In the genomic region with DNA sequence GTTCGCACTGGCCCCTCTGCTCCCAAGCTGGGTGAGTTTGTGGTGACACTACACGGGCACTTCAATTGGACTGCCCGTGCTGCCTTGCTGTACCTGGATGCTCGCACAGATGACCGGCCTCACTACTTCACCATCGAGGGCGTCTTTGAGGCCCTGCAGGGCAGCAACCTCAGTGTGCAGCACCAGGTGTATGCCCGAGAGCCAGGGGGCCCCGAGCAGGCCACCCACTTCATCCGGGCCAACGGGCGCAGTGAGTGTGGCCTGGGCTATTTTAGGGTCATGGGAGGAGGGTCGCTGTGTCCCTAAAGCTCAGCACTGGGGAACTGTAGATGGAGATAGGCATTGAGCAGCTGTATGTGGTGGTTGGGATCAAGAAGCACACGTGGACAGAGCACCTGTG, we compare ENCODE assay signal across 17 cellular contexts. TPM values are rescaled to one million over a fixed set of nuclear protein-coding genes. Genes with fewer than 3 reads are reported as not detected.
DNase-seq lines count a peak whose midpoint lies in the region; ATAC-seq, FAIRE-seq and TF ChIP-seq lines count a peak whose summit lies in the region.
"Had no signal": no experiment of that assay in that cellular context is flagged by ENCODE, and none has a peak within 500 bp of the region (broad histone marks: within the 10 kb centered on the region; RNA-seq: fewer than 3 reads in every experiment).

No MANE protein-coding gene starts in this region.

- no peaks in the 10 kb centered on the region for H3K27me3 Mint-ChIP-seq in activated CD8-positive, alpha-beta T cell treated with anti-CD3 and anti-CD28 coated beads, Interleukin-2, amount 10 ng/mL, durations not matched to agents 7 days and 5 days (ENCODE audit: low read depth)
- no peaks in the 10 kb centered on the region for H3K27me3 Mint-ChIP-seq in activated CD8-positive, alpha-beta T cell treated with anti-CD3 and anti-CD28 coated beads for 36 hours
- H3K27me3 Mint-ChIP-seq: CD8-positive, alpha-beta memory T cell had no signal

- no peak overlapping the region for H3K18ac ChIP-seq in H1 (ENCODE audit: extremely low read depth, low read length)
- no peak overlapping the region for H3K18ac ChIP-seq in neuronal stem cell (ENCODE audit: low read length)

- 0 out of 2 replicates have a peak overlapping the region, but pooled peaks have one; percentile 50 for H2BK12ac ChIP-seq in H1 (ENCODE audit: low read depth, low read length)
- H2BK12ac ChIP-seq in neuronal stem cell (ENCODE audit: low read length): no peak overlapping the region

- H3K36me3 ChIP-seq in H1 (ENCODE audit: control insufficient read depth in 2 of 4, insufficient read depth in 4 of 4, low read length in 3 of 4) (no peaks in the 10 kb centered on the region), neuronal stem cell (replicated peaks in 1 of 2; ENCODE audit: control insufficient read depth in 2 of 2, insufficient read depth in 2 of 2, low read length in 2 of 2) (peaks cover 0 to 4% of the 10 kb centered on the region in 2 donors), upper lobe of left lung (no peaks in the 10 kb centered on the region), BE2C (no peaks in the 10 kb centered on the region)

- TF ChIP-seq EP300 in H1 (IDR thresholded peaks at IDR 0.05; ENCODE audit: borderline replicate concordance in 1 of 2, low read depth in 2 of 2, low read length in 2 of 2): no peak
- no peak for TF ChIP-seq EP300 in upper lobe of left lung (IDR thresholded peaks at IDR 0.05)

- H3K9ac ChIP-seq in H1 (replicated peaks in 1 of 4; ENCODE audit: extremely low read depth in 1 of 4, low read depth in 3 of 4, low read length in 3 of 4) (no peak overlapping the region), neuronal stem cell (ENCODE audit: low read depth, low read length, poor library complexity) (peak overlapping the region; percentile 53)

- H3K23me2 ChIP-seq in H1 (ENCODE audit: low read depth, low read length): peaks cover 5% of the 10 kb centered on the region; the same call in 1 of the 2 replicates

- POLR2A ChIA-PET in activated CD8-positive, alpha-beta T cell treated with anti-CD3 and anti-CD28 coated beads, Interleukin-2, amount 10 ng/mL, durations not matched to agents 7 days and 5 days (lab: Charles Lee): interaction anchor here (0.7 kb wide), 1 partner anchor 14 kb away, joined by 3 read pairs; no protein-coding TSS in a partner anchor
- POLR2A ChIA-PET in activated CD8-positive, alpha-beta T cell treated with anti-CD3 and anti-CD28 coated beads for 36 hours (lab: Charles Lee): no interaction called here
- POLR2A ChIA-PET in H1 (lab: Charles Lee; ENCODE audit: partially characterized antibody): interaction anchor here (0.7 to 3.9 kb wide), 6 partner anchors 11 to 57 kb away, joined by 3 to 38 read pairs (median 4); partner anchors contain the start of genes HINT2 and SPAG8

- 87% methylated on average over 14 of the region's 14 CpGs; no CpG with 5 or more reads in 1 of the 2 experiments for WGBS in H1 (ENCODE audit: extremely low coverage in 1 of 2, insufficient coverage in 1 of 2, insufficient read length in 1 of 2, insufficient replicate concordance in 2 of 2, low coverage in 1 of 2, low lambda C conversion rate in 2 of 2, missing lambda C conversion rate in 1 of 2), 2 experiments
- WGBS in neuronal stem cell (ENCODE audit: extremely low coverage in 2 of 2, insufficient read length in 2 of 2, insufficient replicate concordance in 1 of 2), 2 donors: no CpG with 5 or more reads among the region's 14 CpGs
- 90 to 96% methylated on average over 14 of the region's 14 CpGs for WGBS in upper lobe of left lung, 2 donors

- H2BK5ac ChIP-seq in H1 (ENCODE audit: low read depth, low read length) (no peak overlapping the region), neuronal stem cell (ENCODE audit: low read length) (peak overlapping the region; percentile 27)

- H2BK15ac ChIP-seq in H1 (ENCODE audit: low read length): 0 out of 2 replicates have a peak overlapping the region, but pooled peaks have one; percentile 16
- H2BK15ac ChIP-seq in neuronal stem cell (ENCODE audit: low read length): no peak overlapping the region

- H2AK5ac ChIP-seq in H1 (ENCODE audit: low read depth, low read length): 0 out of 2 replicates have a peak overlapping the region, but pooled peaks have one; percentile 65
- no peak overlapping the region for H2AK5ac ChIP-seq in neuronal stem cell (ENCODE audit: low read depth, low read length)

- H3K4me3 ChIP-seq in H1 (ENCODE audit: extremely low read depth in 1 of 4, insufficient read depth in 2 of 4, low read depth in 3 of 4, low read length in 4 of 4): no peak overlapping the region
- peak overlapping the region in 1 of 2 donors; percentile 3 for H3K4me3 ChIP-seq in neuronal stem cell (ENCODE audit: low read length in 2 of 2)
- H3K4me3 ChIP-seq in upper lobe of left lung: peak overlapping the region in 1 of 4 donors; percentile 3
- no peak overlapping the region for H3K4me3 ChIP-seq in BE2C (ENCODE audit: low read depth, low read length)

- H2BK120ac ChIP-seq in H1 (replicated peaks; ENCODE audit: low read depth, low read length) (no peak overlapping the region), neuronal stem cell (ENCODE audit: low read depth, low read length) (no peak overlapping the region)

- TF ChIP-seq POLR2A in H1 (IDR thresholded peaks at IDR 0.05; ENCODE audit: control extremely low read depth in 1 of 2, low read depth in 2 of 2, low read length in 2 of 2) (no peak), upper lobe of left lung (IDR thresholded peaks at IDR 0.05) (no peak)

- no peak overlapping the region for H4K5ac ChIP-seq in H1 (ENCODE audit: insufficient read length, low read depth, low read length)

- H2AFZ ChIP-seq in H1 (ENCODE audit: low read length) (no peak overlapping the region), neuronal stem cell (ENCODE audit: low read length) (no peak overlapping the region)

- H3K4me2 ChIP-seq in H1 (ENCODE audit: insufficient read depth in 1 of 2, low read depth in 2 of 2, low read length in 2 of 2) (no peak overlapping the region; a peak in 1 of 4 replicates), neuronal stem cell (ENCODE audit: insufficient read depth, low read length, poor library complexity, severe bottlenecking) (no peak overlapping the region)

- no peak overlapping the region for H4K8ac ChIP-seq in H1 (ENCODE audit: extremely low read depth, insufficient read depth, low read length)
- H4K8ac ChIP-seq in neuronal stem cell (ENCODE audit: low read depth, low read length): no peak overlapping the region

- no peak overlapping the region for H3K56ac ChIP-seq in H1 (replicated peaks; ENCODE audit: insufficient read length, low read depth, low read length)

- H3K9me3 ChIP-seq in H1 (ENCODE audit: insufficient read depth in 2 of 2, low read depth in 1 of 2, low read length in 1 of 2): no peaks in the 10 kb centered on the region
- H3K9me3 ChIP-seq in neuronal stem cell (replicated peaks in 1 of 2; ENCODE audit: control insufficient read depth in 2 of 2, insufficient read depth in 1 of 2, low read depth in 1 of 2, low read length in 2 of 2): no peaks in the 10 kb centered on the region
- H3K9me3 ChIP-seq in upper lobe of left lung: no peaks in the 10 kb centered on the region
- H3K9me3 ChIP-seq in BE2C: no peaks in the 10 kb centered on the region

- peaks cover 2% of the 10 kb centered on the region for H3K36me3 Mint-ChIP-seq in activated CD8-positive, alpha-beta T cell treated with anti-CD3 and anti-CD28 coated beads, Interleukin-2, amount 10 ng/mL, durations not matched to agents 7 days and 5 days (ENCODE audit: low read depth)
- H3K36me3 Mint-ChIP-seq in activated CD8-positive, alpha-beta T cell treated with anti-CD3 and anti-CD28 coated beads for 36 hours (ENCODE audit: low read depth): peaks cover 3% of the 10 kb centered on the region

- TF ChIP-seq RAD21 in H1 (IDR thresholded peaks at IDR 0.05 in 1 of 2, conservative IDR thresholded peaks at IDR 0.05 in 1 of 2; ENCODE audit: low read depth in 2 of 2, low read length in 2 of 2): no peak

- peaks cover 27% of the 10 kb centered on the region for H3K4me1 Mint-ChIP-seq in activated CD8-positive, alpha-beta T cell treated with anti-CD3 and anti-CD28 coated beads, Interleukin-2, amount 10 ng/mL, durations not matched to agents 7 days and 5 days (ENCODE audit: low read depth)
- H3K4me1 Mint-ChIP-seq in activated CD8-positive, alpha-beta T cell treated with anti-CD3 and anti-CD28 coated beads for 36 hours (ENCODE audit: low read depth): peaks cover 10% of the 10 kb centered on the region

- intact Hi-C loops in activated CD8-positive, alpha-beta T cell treated with anti-CD3 and anti-CD28 coated beads for 36 hours (cut with micrococcal nuclease): no loop called here

- no peaks in the 10 kb centered on the region for H3K79me2 ChIP-seq in H1 (ENCODE audit: control insufficient read depth in 1 of 2, insufficient read depth in 2 of 2, low read length in 2 of 2)

- no peak overlapping the region for H3K4ac ChIP-seq in H1 (replicated peaks; ENCODE audit: insufficient read length, low read depth, low read length)
- H3K4ac ChIP-seq in neuronal stem cell (ENCODE audit: low read length): no peak overlapping the region

- H2BK20ac ChIP-seq in H1 (ENCODE audit: low read length): no peak overlapping the region

- CTCF ChIA-PET in activated CD8-positive, alpha-beta T cell treated with anti-CD3 and anti-CD28 coated beads, Interleukin-2, amount 10 ng/mL, durations not matched to agents 7 days and 5 days (lab: Charles Lee): interaction anchor here (1.1 to 1.6 kb wide), 4 partner anchors 33 to 90 kb away, joined by 3 to 4 read pairs (median 4); no protein-coding TSS in a partner anchor
- CTCF ChIA-PET in activated CD8-positive, alpha-beta T cell treated with anti-CD3 and anti-CD28 coated beads for 36 hours (lab: Charles Lee): interaction anchor here (0.7 to 1.5 kb wide), 4 partner anchors 10 to 86 kb away, joined by 3 to 5 read pairs (median 4); no protein-coding TSS in a partner anchor
- CTCF ChIA-PET in H1 (lab: Charles Lee; ENCODE audit: partially characterized antibody): interaction anchor here (0.7 to 2.6 kb wide), 11 partner anchors 15 to 136 kb away, joined by 3 to 26 read pairs (median 3); partner anchors contain the start of genes HINT2 and SPAG8

- TF ChIP-seq CTCF in activated CD8-positive, alpha-beta T cell treated with anti-CD3 and anti-CD28 coated beads for 36 hours (IDR thresholded peaks at IDR 0.05): no peak
- TF ChIP-seq CTCF in H1 (IDR thresholded peaks at IDR 0.05; ENCODE audit: control extremely low read depth in 1 of 3, insufficient read depth in 1 of 3, low read depth in 1 of 3, low read length in 3 of 3) (no peak), upper lobe of left lung (IDR thresholded peaks at IDR 0.05) (no peak), BE2C (IDR thresholded peaks at IDR 0.05; ENCODE audit: low read depth, low read length) (no peak)

- H3K27me3 ChIP-seq in H1 (replicated peaks in 1 of 4; ENCODE audit: control insufficient read depth in 3 of 4, extremely low read depth in 1 of 4, insufficient read depth in 3 of 4, low read length in 3 of 4): peaks cover 0 to 10% (median 0%) of the 10 kb centered on the region in 4 experiments; a peak in 4 of 7 replicates
- peaks cover 0 to 19% (median 0%) of the 10 kb centered on the region in 3 experiments for H3K27me3 ChIP-seq in neuronal stem cell (ENCODE audit: control insufficient read depth in 3 of 3, insufficient read depth in 3 of 3, low read depth in 1 of 3, low read length in 3 of 3)
- H3K27me3 ChIP-seq in upper lobe of left lung: no peaks in the 10 kb centered on the region
- H3K27me3 ChIP-seq in BE2C: no peaks in the 10 kb centered on the region

- no peak for FAIRE-seq in H1 (lab: Jason Lieb, UNC)
- FAIRE-seq: GM12891 had no signal

- DNase-seq in activated CD8-positive, alpha-beta T cell treated with anti-CD3 and anti-CD28 coated beads, Interleukin-2, amount 10 ng/mL, durations not matched to agents 7 days and 5 days: no peak
- DNase-seq in activated CD8-positive, alpha-beta T cell treated with anti-CD3 and anti-CD28 coated beads for 36 hours: no peak
- DNase-seq in H1 (ENCODE audit: low read depth in 1 of 2, low spot score in 2 of 2): no peak
- no peak for DNase-seq in neuronal stem cell (ENCODE audit: low spot score)
- peak in 1 of 2 donors; percentile 73 for DNase-seq in upper lobe of left lung
- DNase-seq in effector CD4-positive, alpha-beta T cell: no peak
- no peak for DNase-seq in middle frontal gyrus (ENCODE audit: extremely low spot score, low spot score)
- DNase-seq in BE2C: no peak
- DNase-seq: 8988T; CD8-positive, alpha-beta memory T cell; NCI-H1930; NCI-H526 had no signal

- H3K79me1 ChIP-seq in H1 (ENCODE audit: low read depth, low read length) (no peaks in the 10 kb centered on the region), neuronal stem cell (ENCODE audit: low read depth, low read length) (peaks cover 2% of the 10 kb centered on the region)

- H3K9me3 Mint-ChIP-seq in activated CD8-positive, alpha-beta T cell treated with anti-CD3 and anti-CD28 coated beads, Interleukin-2, amount 10 ng/mL, durations not matched to agents 7 days and 5 days (ENCODE audit: insufficient read depth): no peaks in the 10 kb centered on the region
- no peaks in the 10 kb centered on the region for H3K9me3 Mint-ChIP-seq in activated CD8-positive, alpha-beta T cell treated with anti-CD3 and anti-CD28 coated beads for 36 hours
- H3K9me3 Mint-ChIP-seq: CD8-positive, alpha-beta memory T cell had no signal

- H3K23ac ChIP-seq in H1 (ENCODE audit: insufficient read length): no peak overlapping the region
- H3K23ac ChIP-seq in neuronal stem cell (ENCODE audit: low read depth, low read length, poor library complexity): no peak overlapping the region

- H3K27ac Mint-ChIP-seq in activated CD8-positive, alpha-beta T cell treated with anti-CD3 and anti-CD28 coated beads, Interleukin-2, amount 10 ng/mL, durations not matched to agents 7 days and 5 days: peak overlapping the region; percentile 26
- no peak overlapping the region for H3K27ac Mint-ChIP-seq in activated CD8-positive, alpha-beta T cell treated with anti-CD3 and anti-CD28 coated beads for 36 hours

- H3K4me3 Mint-ChIP-seq in activated CD8-positive, alpha-beta T cell treated with anti-CD3 and anti-CD28 coated beads, Interleukin-2, amount 10 ng/mL, durations not matched to agents 7 days and 5 days: no peak overlapping the region
- no peak overlapping the region for H3K4me3 Mint-ChIP-seq in activated CD8-positive, alpha-beta T cell treated with anti-CD3 and anti-CD28 coated beads for 36 hours
- H3K4me3 Mint-ChIP-seq: CD8-positive, alpha-beta memory T cell had no signal

- H3K4me1 ChIP-seq in H1 (replicated peaks in 1 of 4; ENCODE audit: control insufficient read depth in 3 of 4, insufficient read depth in 4 of 4, low read length in 3 of 4): peaks cover 5 to 13% (median 7%) of the 10 kb centered on the region in 4 experiments; a peak in 6 of 7 replicates
- H3K4me1 ChIP-seq in neuronal stem cell (ENCODE audit: control insufficient read depth in 2 of 2, insufficient read depth in 1 of 2, low read depth in 1 of 2, low read length in 2 of 2): peaks cover 6 to 7% of the 10 kb centered on the region in 2 donors
- H3K4me1 ChIP-seq in upper lobe of left lung: peaks cover 23 to 32% (median 28%) of the 10 kb centered on the region in 4 donors
- peaks cover 12% of the 10 kb centered on the region for H3K4me1 ChIP-seq in BE2C

- H3K14ac ChIP-seq in H1 (ENCODE audit: insufficient read length) (no peak overlapping the region), neuronal stem cell (ENCODE audit: low read length) (no peak overlapping the region)

- H4K91ac ChIP-seq in H1 (replicated peaks; ENCODE audit: insufficient read length, low read length) (no peak overlapping the region), neuronal stem cell (ENCODE audit: low read depth, low read length, poor library complexity) (no peak overlapping the region)

- H4K20me1 ChIP-seq in H1 (replicated peaks in 1 of 2; ENCODE audit: control insufficient read depth in 1 of 2, insufficient read depth in 2 of 2, low read length in 2 of 2): no peaks in the 10 kb centered on the region

- no peak for ATAC-seq in activated CD8-positive, alpha-beta T cell treated with anti-CD3 and anti-CD28 coated beads, Interleukin-2, amount 10 ng/mL, durations not matched to agents 7 days and 5 days
- ATAC-seq in activated CD8-positive, alpha-beta T cell treated with anti-CD3 and anti-CD28 coated beads for 36 hours: no peak
- no peak for ATAC-seq in upper lobe of left lung (ENCODE audit: low FRiP score in 2 of 2)

- H3K27ac ChIP-seq in H1 (ENCODE audit: low read depth, low read length): no peak overlapping the region
- H3K27ac ChIP-seq in neuronal stem cell (replicated peaks; ENCODE audit: low read length): no peak overlapping the region
- peak overlapping the region in 3 of 4 donors; percentile 26 to 87 (median 50) for H3K27ac ChIP-seq in upper lobe of left lung
- H3K27ac ChIP-seq: epithelial cell of prostate had no signal

RNA-seq across cellular contexts. Expression of gene NPR2, which starts 1.4 kb away (rescaled TPM):
- total RNA-seq in activated CD8-positive, alpha-beta T cell treated with anti-CD3 and anti-CD28 coated beads, Interleukin-2, amount 10 ng/mL, durations not matched to agents 7 days and 5 days: 10 to 100 TPM; 10.8 to 11.1 TPM
- total RNA-seq in activated CD8-positive, alpha-beta T cell treated with anti-CD3 and anti-CD28 coated beads for 36 hours: 1 to 10 TPM; 7.5 to 7.8 TPM
- total RNA-seq in H1 (2021; fragmentation: NEBNext Ultra II Directional; extraction: Animal tissue kit (Norgen Biotek cat#: 25700)): 11.0 and 14.3 TPM in 2 replicates
- polyA plus RNA-seq in H1 (2011; rRNA removed): 13.7 and 17.0 TPM in 2 replicates
- 16.9 TPM for polyA plus RNA-seq in H1 (2011; cell fraction: cytosol; rRNA removed)
- polyA plus RNA-seq in H1 (2011; cell fraction: nucleus; rRNA removed): 57.4 TPM
- polyA plus RNA-seq in H1 (2012, experiment 1 of 2): 13.6 to 19.4 TPM (median 17.1 TPM) in 4 replicates
- 7.2 TPM for polyA plus RNA-seq in H1 (2012, experiment 2 of 2)
- 17.2 TPM for polyA plus RNA-seq in H1 (2013, experiment 1 of 2)
- 16.5 TPM for polyA plus RNA-seq in H1 (2013, experiment 2 of 2)
- 8.9 and 11.9 TPM in 2 replicates for polyA minus RNA-seq in H1 (2011; rRNA and poly(A)+ RNA removed)
- polyA minus RNA-seq in H1 (2011; cell fraction: cytosol; rRNA and poly(A)+ RNA removed): 6.8 TPM
- polyA minus RNA-seq in H1 (2011; cell fraction: nucleus; rRNA and poly(A)+ RNA removed): 12.2 TPM
- polyA plus RNA-seq in neuronal stem cell (2013, experiment 1 of 2): 15.9 TPM
- 15.3 TPM for polyA plus RNA-seq in neuronal stem cell (2013, experiment 2 of 2)
- 10 to 100 TPM in 4 of 6 donors, 1 to 10 TPM in 2; 8.3 to 46.1 (median 13.1) TPM for total RNA-seq in upper lobe of left lung
- polyA plus RNA-seq in BE2C (2012; ENCODE audit: insufficient read depth, insufficient read length, low read depth): 7.4 TPM

RNA-seq across cellular contexts. Expression of gene SPAG8, which starts 19.2 kb away (rescaled TPM):
- total RNA-seq in activated CD8-positive, alpha-beta T cell treated with anti-CD3 and anti-CD28 coated beads, Interleukin-2, amount 10 ng/mL, durations not matched to agents 7 days and 5 days: 1 to 10 TPM; 1.3 to 1.5 TPM
- 1 to 10 TPM in 1 of 2 experiments, under 1 TPM in 1; 0.63 to 1.1 TPM for total RNA-seq in activated CD8-positive, alpha-beta T cell treated with anti-CD3 and anti-CD28 coated beads for 36 hours
- 0.37 and 0.55 TPM in 2 replicates for total RNA-seq in H1 (2021; fragmentation: NEBNext Ultra II Directional; extraction: Animal tissue kit (Norgen Biotek cat#: 25700))
- polyA plus RNA-seq in H1 (2011; rRNA removed): 0.31 and 0.44 TPM in 2 replicates
- 0.44 TPM for polyA plus RNA-seq in H1 (2011; cell fraction: cytosol; rRNA removed)
- 1.4 TPM for polyA plus RNA-seq in H1 (2011; cell fraction: nucleus; rRNA removed)
- polyA plus RNA-seq in H1 (2012, experiment 1 of 2): 0.26 to 0.60 TPM (median 0.44 TPM) in 4 replicates
- 0.29 TPM for polyA plus RNA-seq in H1 (2012, experiment 2 of 2)
- 0.14 TPM for polyA plus RNA-seq in H1 (2013, experiment 1 of 2)
- 0.20 TPM for polyA plus RNA-seq in H1 (2013, experiment 2 of 2)
- polyA minus RNA-seq in H1 (2011; rRNA and poly(A)+ RNA removed): 0.22 and 0.68 TPM in 2 replicates
- not detected for polyA minus RNA-seq in H1 (2011; cell fraction: cytosol; rRNA and poly(A)+ RNA removed)
- polyA minus RNA-seq in H1 (2011; cell fraction: nucleus; rRNA and poly(A)+ RNA removed): 1.3 TPM
- polyA plus RNA-seq in neuronal stem cell (2013, experiment 1 of 2): 0.64 TPM
- 0.57 TPM for polyA plus RNA-seq in neuronal stem cell (2013, experiment 2 of 2)
- total RNA-seq in upper lobe of left lung: 10 to 100 TPM in 3 of 6 donors, 1 to 10 TPM in 3; 2.5 to 43.0 (median 13.3) TPM
- 1.7 TPM for polyA plus RNA-seq in BE2C (2012; ENCODE audit: insufficient read depth, insufficient read length, low read depth)
- total RNA-seq: lung microvascular endothelial cell had no signal

RNA-seq across cellular contexts. Expression of gene HINT2, which starts 22.0 kb away (rescaled TPM):
- 10 to 100 TPM; 74.7 to 76.8 TPM for total RNA-seq in activated CD8-positive, alpha-beta T cell treated with anti-CD3 and anti-CD28 coated beads, Interleukin-2, amount 10 ng/mL, durations not matched to agents 7 days and 5 days
- 10 to 100 TPM; 53.4 to 62.7 TPM for total RNA-seq in activated CD8-positive, alpha-beta T cell treated with anti-CD3 and anti-CD28 coated beads for 36 hours
- total RNA-seq in H1 (2021; fragmentation: NEBNext Ultra II Directional; extraction: Animal tissue kit (Norgen Biotek cat#: 25700)): 32.1 and 34.8 TPM in 2 replicates
- 51.2 and 62.1 TPM in 2 replicates for polyA plus RNA-seq in H1 (2011; rRNA removed)
- polyA plus RNA-seq in H1 (2011; cell fraction: cytosol; rRNA removed): 45.5 TPM
- polyA plus RNA-seq in H1 (2011; cell fraction: nucleus; rRNA removed): 45.7 TPM
- polyA plus RNA-seq in H1 (2012, experiment 1 of 2): 45.7 to 58.8 TPM (median 49.5 TPM) in 4 replicates
- 85.6 TPM for polyA plus RNA-seq in H1 (2012, experiment 2 of 2)
- 40.1 TPM for polyA plus RNA-seq in H1 (2013, experiment 1 of 2)
- 43.9 TPM for polyA plus RNA-seq in H1 (2013, experiment 2 of 2)
- 11.3 and 13.6 TPM in 2 replicates for polyA minus RNA-seq in H1 (2011; rRNA and poly(A)+ RNA removed)
- 4.0 TPM for polyA minus RNA-seq in H1 (2011; cell fraction: cytosol; rRNA and poly(A)+ RNA removed)
- polyA minus RNA-seq in H1 (2011; cell fraction: nucleus; rRNA and poly(A)+ RNA removed): 16.9 TPM
- polyA plus RNA-seq in neuronal stem cell (2013, experiment 1 of 2): 56.0 TPM
- 59.2 TPM for polyA plus RNA-seq in neuronal stem cell (2013, experiment 2 of 2)
- 10 to 100 TPM; 15.7 to 57.9 (median 42.2) TPM for total RNA-seq in upper lobe of left lung
- polyA plus RNA-seq in BE2C (2012; ENCODE audit: insufficient read depth, insufficient read length, low read depth): 52.8 TPM

RNA-seq across cellular contexts. Expression of gene FAM221B, which starts 35.7 kb away (rescaled TPM):
- total RNA-seq in activated CD8-positive, alpha-beta T cell treated with anti-CD3 and anti-CD28 coated beads, Interleukin-2, amount 10 ng/mL, durations not matched to agents 7 days and 5 days: not detected
- not detected for total RNA-seq in activated CD8-positive, alpha-beta T cell treated with anti-CD3 and anti-CD28 coated beads for 36 hours
- not detected in 2 replicates for total RNA-seq in H1 (2021; fragmentation: NEBNext Ultra II Directional; extraction: Animal tissue kit (Norgen Biotek cat#: 25700))
- polyA plus RNA-seq in H1 (2011; rRNA removed): 0.03 TPM in 1 of 2 replicates, not detected in the other
- polyA plus RNA-seq in H1 (2011; cell fraction: cytosol; rRNA removed): 0.06 TPM
- polyA plus RNA-seq in H1 (2011; cell fraction: nucleus; rRNA removed): not detected
- 0.05 to 0.08 TPM in 2 of 4 replicates, not detected in the others for polyA plus RNA-seq in H1 (2012, experiment 1 of 2)
- polyA plus RNA-seq in H1 (2012, experiment 2 of 2): not detected
- polyA plus RNA-seq in H1 (2013, experiment 1 of 2): not detected
- polyA plus RNA-seq in H1 (2013, experiment 2 of 2): not detected
- polyA minus RNA-seq in H1 (2011; rRNA and poly(A)+ RNA removed): 0.09 TPM in 1 of 2 replicates, not detected in the other
- not detected for polyA minus RNA-seq in H1 (2011; cell fraction: cytosol; rRNA and poly(A)+ RNA removed)
- not detected for polyA minus RNA-seq in H1 (2011; cell fraction: nucleus; rRNA and poly(A)+ RNA removed)
- polyA plus RNA-seq in neuronal stem cell (2013, experiment 1 of 2): 0.13 TPM
- polyA plus RNA-seq in neuronal stem cell (2013, experiment 2 of 2): 0.10 TPM
- under 1 TPM in 2 of 6 donors, not detected in 4; 0.10 to 0.15 TPM for total RNA-seq in upper lobe of left lung
- polyA plus RNA-seq in BE2C (2012; ENCODE audit: insufficient read depth, insufficient read length, low read depth): not detected
- total RNA-seq: CD8-positive, alpha-beta memory T cell; cerebellum; LHCN-M2; lung microvascular endothelial cell had no signal
- polyA plus RNA-seq: CD8-positive, alpha-beta memory T cell had no signal

RNA-seq across cellular contexts. Expression of gene TMEM8B, which starts 36.2 kb away (rescaled TPM):
- 1 to 10 TPM; 1.6 to 2.3 TPM for total RNA-seq in activated CD8-positive, alpha-beta T cell treated with anti-CD3 and anti-CD28 coated beads, Interleukin-2, amount 10 ng/mL, durations not matched to agents 7 days and 5 days
- 1 to 10 TPM; 3.4 to 4.3 TPM for total RNA-seq in activated CD8-positive, alpha-beta T cell treated with anti-CD3 and anti-CD28 coated beads for 36 hours
- 5.7 and 7.5 TPM in 2 replicates for total RNA-seq in H1 (2021; fragmentation: NEBNext Ultra II Directional; extraction: Animal tissue kit (Norgen Biotek cat#: 25700))
- polyA plus RNA-seq in H1 (2011; rRNA removed): 10.4 and 12.2 TPM in 2 replicates
- 6.6 TPM for polyA plus RNA-seq in H1 (2011; cell fraction: cytosol; rRNA removed)
- 19.8 TPM for polyA plus RNA-seq in H1 (2011; cell fraction: nucleus; rRNA removed)
- 4.6 to 7.4 TPM (median 6.1 TPM) in 4 replicates for polyA plus RNA-seq in H1 (2012, experiment 1 of 2)
- polyA plus RNA-seq in H1 (2012, experiment 2 of 2): 4.5 TPM
- polyA plus RNA-seq in H1 (2013, experiment 1 of 2): 5.6 TPM
- 5.2 TPM for polyA plus RNA-seq in H1 (2013, experiment 2 of 2)
- polyA minus RNA-seq in H1 (2011; rRNA and poly(A)+ RNA removed): 7.2 and 10.8 TPM in 2 replicates
- polyA minus RNA-seq in H1 (2011; cell fraction: cytosol; rRNA and poly(A)+ RNA removed): 5.6 TPM
- 12.8 TPM for polyA minus RNA-seq in H1 (2011; cell fraction: nucleus; rRNA and poly(A)+ RNA removed)
- polyA plus RNA-seq in neuronal stem cell (2013, experiment 1 of 2): 32.8 TPM
- 35.8 TPM for polyA plus RNA-seq in neuronal stem cell (2013, experiment 2 of 2)
- 10 to 100 TPM in 3 of 6 donors, 1 to 10 TPM in 3; 6.5 to 21.0 (median 10.0) TPM for total RNA-seq in upper lobe of left lung
- polyA plus RNA-seq in BE2C (2012; ENCODE audit: insufficient read depth, insufficient read length, low read depth): 3.4 TPM

Comparison
In these comparisons a context has a peak if more than half of its experiments do, and no peak if none do; other contexts are left out.
1. H3K27ac ChIP-seq: peak in upper lobe of left lung (3 of 4); none in H1 (single experiment) and neuronal stem cell (single experiment).